ENCODE assay signal across 28 cellular contexts in genomic region chr3:191966556-191966955, GRCh38.
"Had no signal": no experiment of that assay in that cellular context is flagged by ENCODE, and none has a peak within 500 bp of the region (broad histone marks: within the 10 kb centered on the region; RNA-seq: fewer than 3 reads in every experiment).

No MANE protein-coding gene starts in this region.

- H3K9me3 ChIP-seq: stomach, suprapubic skin, testis, thoracic aorta, thyroid gland, tibial artery, tibial nerve, transverse colon, upper lobe of left lung, upper lobe of right lung, uterus, vagina had no signal

- H3K27me3 ChIP-seq: stomach, suprapubic skin, testis, thyroid gland, tibial artery, tibial nerve, transverse colon, upper lobe of left lung, upper lobe of right lung, uterus, vagina had no signal

- H3K27ac Mint-ChIP-seq: stimulated activated effector memory CD8-positive, alpha-beta T cell treated with anti-CD3 and anti-CD28 coated beads, Interleukin-12 subunit alpha, Interleukin-12 subunit beta, amount 100 ng/mL, for 72 hours; stimulated activated memory B cell treated with anti-CD40 and anti-IgM and Interleukin-4, amounts not matched to agents 10 μg/mL and 1 μg/mL and 100 μg/mL, for 72 hours; stimulated activated naive B cell treated with anti-CD40 and anti-IgM and Interleukin-4, amounts not matched to agents 10 μg/mL and 1 μg/mL and 100 μg/mL, for 72 hours; stimulated activated naive CD8-positive, alpha-beta T cell treated with anti-CD3 and anti-CD28 coated beads, Interleukin-15, amount 100 ng/mL, for 72 hours; stimulated activated naive CD8-positive, alpha-beta T cell treated with anti-CD3 and anti-CD28 coated beads, Interleukin-15, Interleukin-2, amounts not matched to agents 100 ng/mL and 50 ng/mL, for 24 hours; type B pancreatic cell had no signal

- ATAC-seq: stimulated activated effector memory CD8-positive, alpha-beta T cell treated with anti-CD3 and anti-CD28 coated beads, Interleukin-12 subunit alpha, Interleukin-12 subunit beta, amount 100 ng/mL, for 72 hours; stimulated activated memory B cell treated with anti-CD40 and anti-IgM and Interleukin-4, amounts not matched to agents 10 μg/mL and 1 μg/mL and 100 μg/mL, for 72 hours; stimulated activated naive B cell treated with anti-CD40 and anti-IgM and Interleukin-4, amounts not matched to agents 10 μg/mL and 1 μg/mL and 100 μg/mL, for 72 hours; stimulated activated naive CD8-positive, alpha-beta T cell treated with anti-CD3 and anti-CD28 coated beads, Interleukin-15, amount 100 ng/mL, for 72 hours; stimulated activated naive CD8-positive, alpha-beta T cell treated with anti-CD3 and anti-CD28 coated beads, Interleukin-15, Interleukin-2, amounts not matched to agents 100 U/mL and 50 U/mL, for 24 hours; upper lobe of right lung had no signal

- H3K4me3 Mint-ChIP-seq: stimulated activated effector memory CD8-positive, alpha-beta T cell treated with anti-CD3 and anti-CD28 coated beads, Interleukin-12 subunit alpha, Interleukin-12 subunit beta, amount 100 ng/mL, for 72 hours; stimulated activated memory B cell treated with anti-CD40 and anti-IgM and Interleukin-4, amounts not matched to agents 10 μg/mL and 1 μg/mL and 100 μg/mL, for 72 hours; stimulated activated naive B cell treated with anti-CD40 and anti-IgM and Interleukin-4, amounts not matched to agents 10 μg/mL and 1 μg/mL and 100 μg/mL, for 72 hours; stimulated activated naive CD8-positive, alpha-beta T cell treated with anti-CD3 and anti-CD28 coated beads, Interleukin-15, amount 100 ng/mL, for 72 hours; stimulated activated naive CD8-positive, alpha-beta T cell treated with anti-CD3 and anti-CD28 coated beads, Interleukin-15, Interleukin-2, amounts not matched to agents 100 ng/mL and 50 ng/mL, for 24 hours; type B pancreatic cell had no signal

- DNase-seq: stimulated activated CD4-positive, alpha-beta T cell treated with anti-CD3 and anti-CD28 coated beads, Interleukin-2, amount 100 ng/mL, for 48 hours; stimulated activated CD4-positive, alpha-beta T cell treated with anti-CD3 and anti-CD28 coated beads, Interleukin-4, amount 100 ng/mL, for 1 hour; stimulated activated CD4-positive, alpha-beta T cell treated with anti-CD3 and anti-CD28 coated beads, Interleukin-4, amount 100 ng/mL, for 24 hours; stimulated activated CD4-positive, alpha-beta T cell treated with anti-CD3 and anti-CD28 coated beads, Interleukin-4, amount 100 ng/mL, for 4 hours; stimulated activated CD8-positive, alpha-beta memory T cell treated with anti-CD3 and anti-CD28 coated beads, Interleukin-4, amount 100 ng/mL, for 48 hours; stimulated activated naive B cell treated with anti-CD40 and anti-IgM and Interleukin-4, amounts not matched to agents 10 μg/mL and 1 μg/mL and 100 μg/mL, for 72 hours; stimulated activated naive CD4-positive, alpha-beta T cell; stimulated activated naive CD4-positive, alpha-beta T cell treated with Interleukin-2 at 50 U/mL for 16 hours; stimulated activated naive CD8-positive, alpha-beta T cell treated with anti-CD3 and anti-CD28 coated beads, Interleukin-15, amount 100 ng/mL, for 72 hours; stimulated activated naive CD8-positive, alpha-beta T cell treated with anti-CD3 and anti-CD28 coated beads, Interleukin-15, Interleukin-2, amounts not matched to agents 100 U/mL and 50 U/mL, for 24 hours; stomach; substantia nigra; testis; thyroid gland; tibial artery; transverse colon; trophoblast cell; upper lobe of left lung; upper lobe of right lung; uterus had no signal

- H3K36me3 Mint-ChIP-seq: stimulated activated effector memory CD8-positive, alpha-beta T cell treated with anti-CD3 and anti-CD28 coated beads, Interleukin-12 subunit alpha, Interleukin-12 subunit beta, amount 100 ng/mL, for 72 hours; stimulated activated memory B cell treated with anti-CD40 and anti-IgM and Interleukin-4, amounts not matched to agents 10 μg/mL and 1 μg/mL and 100 μg/mL, for 72 hours; stimulated activated naive B cell treated with anti-CD40 and anti-IgM and Interleukin-4, amounts not matched to agents 10 μg/mL and 1 μg/mL and 100 μg/mL, for 72 hours; type B pancreatic cell had no signal

- H3K27me3 Mint-ChIP-seq: stimulated activated memory B cell treated with anti-CD40 and anti-IgM and Interleukin-4, amounts not matched to agents 10 μg/mL and 1 μg/mL and 100 μg/mL, for 72 hours; stimulated activated naive B cell treated with anti-CD40 and anti-IgM and Interleukin-4, amounts not matched to agents 10 μg/mL and 1 μg/mL and 100 μg/mL, for 72 hours; stimulated activated naive CD8-positive, alpha-beta T cell treated with anti-CD3 and anti-CD28 coated beads, Interleukin-15, amount 100 ng/mL, for 72 hours; stimulated activated naive CD8-positive, alpha-beta T cell treated with anti-CD3 and anti-CD28 coated beads, Interleukin-15, Interleukin-2, amounts not matched to agents 100 ng/mL and 50 ng/mL, for 24 hours; type B pancreatic cell had no signal

- H3K4me1 Mint-ChIP-seq: stimulated activated effector memory CD8-positive, alpha-beta T cell treated with anti-CD3 and anti-CD28 coated beads, Interleukin-12 subunit alpha, Interleukin-12 subunit beta, amount 100 ng/mL, for 72 hours; stimulated activated naive B cell treated with anti-CD40 and anti-IgM and Interleukin-4, amounts not matched to agents 10 μg/mL and 1 μg/mL and 100 μg/mL, for 72 hours; stimulated activated naive CD8-positive, alpha-beta T cell treated with anti-CD3 and anti-CD28 coated beads, Interleukin-15, amount 100 ng/mL, for 72 hours had no signal

- H3K4me1 ChIP-seq: stomach, suprapubic skin, testis, thyroid gland, tibial artery, tibial nerve, transverse colon, upper lobe of left lung, upper lobe of right lung, uterus, vagina had no signal

- H3K36me3 ChIP-seq: stomach, suprapubic skin, thoracic aorta, thyroid gland, tibial artery, tibial nerve, transverse colon, upper lobe of left lung, upper lobe of right lung, uterus, vagina had no signal

- H3K9me3 Mint-ChIP-seq: stimulated activated memory B cell treated with anti-CD40 and anti-IgM and Interleukin-4, amounts not matched to agents 10 μg/mL and 1 μg/mL and 100 μg/mL, for 72 hours; type B pancreatic cell had no signal

- H3K27ac ChIP-seq: stomach, suprapubic skin, testis, thoracic aorta, thyroid gland, tibial artery, tibial nerve, transverse colon, upper lobe of left lung, upper lobe of right lung, uterus, vagina had no signal

- H3K4me3 ChIP-seq: stomach, suprapubic skin, testis, thoracic aorta, thyroid gland, tibial artery, tibial nerve, transverse colon, upper lobe of left lung, upper lobe of right lung, uterus, vagina had no signal
